Comparison of ENCODE assay signal across 17 cellular contexts in genomic region chr21:14479387-14479786, GRCh38.
DNase-seq lines count a peak whose midpoint lies in the region; ATAC-seq lines count a peak whose summit lies in the region.
"Had no signal": no experiment of that assay in that cellular context is flagged by ENCODE, and none has a peak within 500 bp of the region (broad histone marks: within the 10 kb centered on the region; RNA-seq: fewer than 3 reads in every experiment).

No MANE protein-coding gene starts in this region.

- no peak for DNase-seq in T-helper 1 cell
- no peak for DNase-seq in stimulated activated naive CD8-positive, alpha-beta T cell treated with anti-CD3 and anti-CD28 coated beads, Interleukin-15, Interleukin-2, amounts not matched to agents 100 U/mL and 50 U/mL, for 24 hours
- DNase-seq in kidney tubule cell (ENCODE audit: low spot score), result peak; percentile 58
- DNase-seq in stimulated activated naive CD8-positive, alpha-beta T cell treated with anti-CD3 and anti-CD28 coated beads, Interleukin-15, amount 100 ng/mL, for 72 hours, result no peak
- no peak for DNase-seq in glomerular visceral epithelial cell (ENCODE audit: extremely low spot score)
- no peak for DNase-seq in H4 (ENCODE audit: low spot score)
- DNase-seq: 8988T, DMS153, Karpas-422, NCI-H1105 treated with DMSO at 0.1 percent for 48 hours, NCI-H187 treated with DMSO at 0.1 percent for 48 hours, NCI-H446 treated with DMSO at 0.1 percent for 48 hours, NCI-H748 treated with DMSO at 0.1 percent for 48 hours, PC-3 had no signal

- no peaks in the 10 kb centered on the region for H3K27me3 Mint-ChIP-seq in T-helper 1 cell treated with Interleukin-12 subunit alpha and Interleukin-12 subunit beta and Interleukin-4 antibody, amounts not matched to agents 30 μg/mL and 1 μg/mL, for 36 hours (ENCODE audit: low read depth)
- H3K27me3 Mint-ChIP-seq in stimulated activated naive CD8-positive, alpha-beta T cell treated with anti-CD3 and anti-CD28 coated beads, Interleukin-15, Interleukin-2, amounts not matched to agents 100 ng/mL and 50 ng/mL, for 24 hours, result no peaks in the 10 kb centered on the region
- no peaks in the 10 kb centered on the region for H3K27me3 Mint-ChIP-seq in stimulated activated naive CD8-positive, alpha-beta T cell treated with anti-CD3 and anti-CD28 coated beads, Interleukin-15, amount 100 ng/mL, for 72 hours

- H3K27ac Mint-ChIP-seq in T-helper 1 cell treated with Interleukin-12 subunit alpha and Interleukin-12 subunit beta and Interleukin-4 antibody, amounts not matched to agents 30 μg/mL and 1 μg/mL, for 36 hours, result peak overlapping the region; percentile 28
- peak overlapping the region; percentile 85 for H3K27ac Mint-ChIP-seq in stimulated activated naive CD8-positive, alpha-beta T cell treated with anti-CD3 and anti-CD28 coated beads, Interleukin-15, Interleukin-2, amounts not matched to agents 100 ng/mL and 50 ng/mL, for 24 hours
- H3K27ac Mint-ChIP-seq in stimulated activated naive CD8-positive, alpha-beta T cell treated with anti-CD3 and anti-CD28 coated beads, Interleukin-15, amount 100 ng/mL, for 72 hours, result peak overlapping the region; percentile 3 to 98

- H3K9me3 Mint-ChIP-seq in T-helper 1 cell treated with Interleukin-12 subunit alpha and Interleukin-12 subunit beta and Interleukin-4 antibody, amounts not matched to agents 30 μg/mL and 1 μg/mL, for 36 hours, result peaks cover 5% of the 10 kb centered on the region
- H3K9me3 Mint-ChIP-seq in stimulated activated naive CD8-positive, alpha-beta T cell treated with anti-CD3 and anti-CD28 coated beads, Interleukin-15, Interleukin-2, amounts not matched to agents 100 ng/mL and 50 ng/mL, for 24 hours, result peaks cover 4% of the 10 kb centered on the region
- peaks cover 9 to 17% of the 10 kb centered on the region in 2 donors for H3K9me3 Mint-ChIP-seq in stimulated activated naive CD8-positive, alpha-beta T cell treated with anti-CD3 and anti-CD28 coated beads, Interleukin-15, amount 100 ng/mL, for 72 hours

- no peak for ATAC-seq in stimulated activated naive CD8-positive, alpha-beta T cell treated with anti-CD3 and anti-CD28 coated beads, Interleukin-15, Interleukin-2, amounts not matched to agents 100 U/mL and 50 U/mL, for 24 hours
- ATAC-seq in stimulated activated naive CD8-positive, alpha-beta T cell treated with anti-CD3 and anti-CD28 coated beads, Interleukin-15, amount 100 ng/mL, for 72 hours, result no peak
- ATAC-seq: HCT116, PC-3 had no signal

- peaks cover 15% of the 10 kb centered on the region for H3K36me3 Mint-ChIP-seq in T-helper 1 cell treated with Interleukin-12 subunit alpha and Interleukin-12 subunit beta and Interleukin-4 antibody, amounts not matched to agents 30 μg/mL and 1 μg/mL, for 36 hours (ENCODE audit: low read depth)
- H3K36me3 Mint-ChIP-seq in stimulated activated naive CD8-positive, alpha-beta T cell treated with anti-CD3 and anti-CD28 coated beads, Interleukin-15, Interleukin-2, amounts not matched to agents 100 ng/mL and 50 ng/mL, for 24 hours (ENCODE audit: low read depth), result peaks cover 14% of the 10 kb centered on the region

- H3K4me3 Mint-ChIP-seq in T-helper 1 cell treated with Interleukin-12 subunit alpha and Interleukin-12 subunit beta and Interleukin-4 antibody, amounts not matched to agents 30 μg/mL and 1 μg/mL, for 36 hours, result peak overlapping the region; percentile 4
- no peak overlapping the region for H3K4me3 Mint-ChIP-seq in stimulated activated naive CD8-positive, alpha-beta T cell treated with anti-CD3 and anti-CD28 coated beads, Interleukin-15, Interleukin-2, amounts not matched to agents 100 ng/mL and 50 ng/mL, for 24 hours
- H3K4me3 Mint-ChIP-seq in stimulated activated naive CD8-positive, alpha-beta T cell treated with anti-CD3 and anti-CD28 coated beads, Interleukin-15, amount 100 ng/mL, for 72 hours, result peak overlapping the region in 1 of 2 donors; percentile 54

- H3K4me1 Mint-ChIP-seq in T-helper 1 cell treated with Interleukin-12 subunit alpha and Interleukin-12 subunit beta and Interleukin-4 antibody, amounts not matched to agents 30 μg/mL and 1 μg/mL, for 36 hours (ENCODE audit: low read depth), result peaks cover 27% of the 10 kb centered on the region
- peaks cover 77% of the 10 kb centered on the region for H3K4me1 Mint-ChIP-seq in stimulated activated naive CD8-positive, alpha-beta T cell treated with anti-CD3 and anti-CD28 coated beads, Interleukin-15, Interleukin-2, amounts not matched to agents 100 ng/mL and 50 ng/mL, for 24 hours (ENCODE audit: low read depth)
- peaks cover 80% of the 10 kb centered on the region for H3K4me1 Mint-ChIP-seq in stimulated activated naive CD8-positive, alpha-beta T cell treated with anti-CD3 and anti-CD28 coated beads, Interleukin-15, amount 100 ng/mL, for 72 hours

Comparison
In these comparisons a context has a peak if more than half of its experiments do, and no peak if none do; other contexts are left out.
1. H3K27ac Mint-ChIP-seq: peak in every context shown above with its lines; median percentile 85 in stimulated activated naive CD8-positive, alpha-beta T cell treated with anti-CD3 and anti-CD28 coated beads, Interleukin-15, Interleukin-2, amounts not matched to agents 100 ng/mL and 50 ng/mL, for 24 hours; 50 in stimulated activated naive CD8-positive, alpha-beta T cell treated with anti-CD3 and anti-CD28 coated beads, Interleukin-15, amount 100 ng/mL, for 72 hours; 28 in T-helper 1 cell treated with Interleukin-12 subunit alpha and Interleukin-12 subunit beta and Interleukin-4 antibody, amounts not matched to agents 30 μg/mL and 1 μg/mL, for 36 hours.